Comparison of ENCODE assay signal across 1 cellular context in genomic region chr5:34957857-34958690, GRCh38.
TF ChIP-seq lines count a peak whose summit lies in the region.

No MANE protein-coding gene starts in this region.

TF ChIP-seq in K562, 482 proteins besides CTCF, POLR2A, EP300 and RAD21:
- TF ChIP-seq HCFC1 (IDR thresholded peaks at IDR 0.05; ENCODE audit: low read depth, low read length): no peak
- 0 out of 2 replicates have a peak, but pooled peaks have one; percentile 6 for TF ChIP-seq CREM (IDR thresholded peaks at IDR 0.05; ENCODE audit: low read depth)
- TF ChIP-seq ZNF77 (CRISPR knock-in tag; IDR thresholded peaks at IDR 0.05): no peak
- TF ChIP-seq POLR2B (IDR thresholded peaks at IDR 0.05; ENCODE audit: low read depth, partially characterized antibody): peak; percentile 26
- TF ChIP-seq FOXK2 (conservative IDR thresholded peaks at IDR 0.05 in 1 of 2, IDR thresholded peaks at IDR 0.05 in 1 of 2; ENCODE audit: low read depth in 2 of 2): peak in 1 of 2 experiments; percentile 44; a peak in 1 of 4 replicates
TF ChIP-seq in K562: peak in this region for 3.
